ENCODE assay signal across 9 cellular contexts in the genomic region with DNA sequence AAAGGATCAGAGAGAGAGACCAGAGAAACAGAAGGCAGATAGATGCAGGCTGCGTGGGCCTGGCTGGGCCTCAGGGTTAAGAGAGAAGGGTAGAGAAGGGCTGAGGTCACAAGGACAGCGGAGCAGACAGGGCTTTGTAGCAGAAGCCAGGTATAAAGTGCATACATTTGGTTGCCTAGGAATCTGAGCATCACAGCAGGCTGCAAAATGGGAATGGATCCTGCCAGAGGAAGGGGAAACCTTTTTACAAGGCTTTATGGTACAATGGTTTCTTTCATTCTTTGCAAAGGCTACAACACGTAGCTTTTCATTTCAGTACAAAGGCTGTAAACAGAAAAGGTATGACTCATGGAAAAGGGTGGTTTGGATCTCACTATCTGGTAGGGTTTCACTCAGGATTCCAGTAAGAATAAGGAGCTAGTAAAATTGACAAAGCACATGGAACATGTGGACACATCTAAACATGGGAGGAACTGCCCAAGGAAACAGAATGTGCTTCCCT.
DNase-seq lines count a peak whose midpoint lies in the region; ATAC-seq and TF ChIP-seq lines count a peak whose summit lies in the region.
"Had no signal": no experiment of that assay in that cellular context is flagged by ENCODE, and none has a peak within 500 bp of the region (broad histone marks: within the 10 kb centered on the region; RNA-seq: fewer than 3 reads in every experiment).

No MANE protein-coding gene starts in this region.

- peak overlapping the region; percentile 1; the same call in 1 of the 2 replicates for H3K4ac ChIP-seq in IMR-90 (ENCODE audit: low read depth, low read length)
- no peak overlapping the region for H3K4ac ChIP-seq in mesendoderm (ENCODE audit: low read depth, low read length)

- H2AFZ ChIP-seq in IMR-90 (replicated peaks; ENCODE audit: low read length, poor library complexity), result no peak overlapping the region

- dilution Hi-C loops in IMR-90 (cut with HindIII; ENCODE audit: low sequenced_read_pairs, unreplicated experiment), result no loop called here

- POLR2A ChIA-PET in IMR-90 (lab: Charles Lee; ENCODE audit: unreplicated experiment), result no interaction called here

- 67% methylated on average over 1 of the region's 3 CpGs; no CpG with 5 or more reads in 1 of the 2 experiments for WGBS in IMR-90 (ENCODE audit: extremely low coverage in 2 of 2, insufficient read length in 1 of 2), 2 experiments
- WGBS in mesendoderm (ENCODE audit: extremely low coverage, insufficient coverage, low lambda C conversion rate), result no CpG with 5 or more reads among the region's 3 CpGs

- H3K4me3 ChIP-seq in IMR-90 (ENCODE audit: insufficient read depth, low read depth, low read length) (no peak overlapping the region), dorsolateral prefrontal cortex (no peak overlapping the region), mesendoderm (ENCODE audit: low read length) (no peak overlapping the region)

- H3K4me2 ChIP-seq in IMR-90 (ENCODE audit: low read depth, low read length) (no peak overlapping the region), mesendoderm (ENCODE audit: low read length) (no peak overlapping the region)

- H3K79me2 ChIP-seq in mesendoderm (ENCODE audit: control insufficient read depth, insufficient read depth, low read length), result no peaks in the 10 kb centered on the region

- H3K27me3 ChIP-seq in IMR-90 (ENCODE audit: control insufficient read depth, insufficient read depth, low read length), result no peaks in the 10 kb centered on the region
- no peaks in the 10 kb centered on the region for H3K27me3 ChIP-seq in dorsolateral prefrontal cortex
- no peaks in the 10 kb centered on the region for H3K27me3 ChIP-seq in mesendoderm (ENCODE audit: insufficient read depth, low read length, poor library complexity)

- H3K27ac ChIP-seq in IMR-90 (ENCODE audit: insufficient read depth, low read length) (no peak overlapping the region), dorsolateral prefrontal cortex (peak overlapping the region in 54 of 59 donors; percentile 10 to 84 (median 61)), mesendoderm (ENCODE audit: low read depth, low read length) (no peak overlapping the region)

- BruUV-seq in IMR-90 (replicated peaks; lab: Mats Ljungman, UMichigan), result no TSS peak

- H2BK15ac ChIP-seq in IMR-90 (ENCODE audit: low read depth, low read length), result no peak overlapping the region; the same call in 2 of the 3 replicates
- no peak overlapping the region for H2BK15ac ChIP-seq in mesendoderm (replicated peaks; ENCODE audit: low read depth)

- in situ Hi-C loops in IMR-90 (cut with MboI; ENCODE audit: low sequenced_read_pairs), result no loop called here

- no peak overlapping the region for H3K23ac ChIP-seq in IMR-90 (ENCODE audit: low read depth, low read length)
- no peak overlapping the region for H3K23ac ChIP-seq in mesendoderm (ENCODE audit: low read length)

- H3K9me1 ChIP-seq in IMR-90 (ENCODE audit: insufficient read depth, low read length), result 0 out of 2 replicates have a peak, but pooled peaks cover 3% of the 10 kb centered on the region

- H3K4me1 ChIP-seq in IMR-90 (ENCODE audit: control insufficient read depth, insufficient read depth, low read length) (peaks cover 3% of the 10 kb centered on the region; the same call in 1 of the 2 replicates), mesendoderm (ENCODE audit: control insufficient read depth, low read depth, low read length) (peaks cover 2% of the 10 kb centered on the region)

- H3K18ac ChIP-seq in IMR-90 (ENCODE audit: low read depth, low read length), result no peak overlapping the region
- no peak overlapping the region for H3K18ac ChIP-seq in mesendoderm (ENCODE audit: low read length)

- H2BK5ac ChIP-seq in IMR-90 (ENCODE audit: low read depth, low read length, poor library complexity, severe bottlenecking) (no peak overlapping the region), mesendoderm (ENCODE audit: low read length) (no peak overlapping the region)

- no peak for TF ChIP-seq CTCF in IMR-90 (conservative IDR thresholded peaks at IDR 0.05; ENCODE audit: low read depth, low read length)
- TF ChIP-seq CTCF in dorsolateral prefrontal cortex (IDR thresholded peaks at IDR 0.05 in 54 of 56, conservative IDR thresholded peaks at IDR 0.05 in 2 of 56; ENCODE audit: low read depth in 1 of 56, partially characterized antibody in 56 of 56), result no peak

- H3K9ac ChIP-seq in IMR-90 (ENCODE audit: low read depth, low read length) (no peak overlapping the region), mesendoderm (ENCODE audit: low read length) (no peak overlapping the region)

- 0 out of 2 replicates have a peak overlapping the region, but pooled peaks have one; percentile 27 for H3K14ac ChIP-seq in IMR-90 (replicated peaks; ENCODE audit: low read depth, low read length)

- TF ChIP-seq POLR2A in IMR-90 (IDR thresholded peaks at IDR 0.05; ENCODE audit: low read depth, low read length), result no peak

- no peak overlapping the region for H4K5ac ChIP-seq in IMR-90 (ENCODE audit: low read depth, low read length)
- no peak overlapping the region for H4K5ac ChIP-seq in mesendoderm (ENCODE audit: low read length)

- H3K79me1 ChIP-seq in IMR-90 (ENCODE audit: low read depth in 1 of 2, low read length in 2 of 2) (no peaks in the 10 kb centered on the region), mesendoderm (ENCODE audit: low read length) (no peaks in the 10 kb centered on the region)

- H3K56ac ChIP-seq in IMR-90 (ENCODE audit: extremely low read depth, insufficient read depth, low read length) (no peak overlapping the region), mesendoderm (ENCODE audit: low read length) (no peak overlapping the region)

- no peaks in the 10 kb centered on the region for H4K20me1 ChIP-seq in IMR-90 (ENCODE audit: insufficient read depth, low read length)

- no peaks in the 10 kb centered on the region for H3K9me3 ChIP-seq in IMR-90 (ENCODE audit: control insufficient read depth, insufficient read depth, low read length)

- peaks cover 8% of the 10 kb centered on the region for H3K36me3 ChIP-seq in IMR-90 (ENCODE audit: control insufficient read depth, insufficient read depth, low read length)
- H3K36me3 ChIP-seq in mesendoderm (ENCODE audit: control insufficient read depth, insufficient read depth, low read length), result no peaks in the 10 kb centered on the region

- no peak overlapping the region for H2AK5ac ChIP-seq in IMR-90 (ENCODE audit: low read depth, low read length)
- H2AK5ac ChIP-seq in mesendoderm (ENCODE audit: low read length), result no peak overlapping the region

- TF ChIP-seq RAD21 in IMR-90 (IDR thresholded peaks at IDR 0.05; ENCODE audit: low read length), result no peak

- ATAC-seq in IMR-90 (ENCODE audit: low read depth) (peak; percentile 74), HG02610 (IDR thresholded peaks at IDR 0.05; ENCODE audit: unreplicated experiment) (no peak), HG03460 (IDR thresholded peaks at IDR 0.05; ENCODE audit: unreplicated experiment) (no peak)

- intact Hi-C loops in IMR-90 (cut with micrococcal nuclease), result no loop called here
- intact Hi-C loops in dorsolateral prefrontal cortex (cut with DNase I), result loop anchor here in 1 of 2 donors (2.0 to 10.0 kb wide), 2 partner anchors 74 to 484 kb away; no protein-coding TSS in a partner anchor

- CTCF ChIA-PET in IMR-90 (lab: Yijun Ruan, JAX), result no interaction called here

- H4K91ac ChIP-seq in IMR-90 (ENCODE audit: insufficient read depth, low read depth, low read length), result 0 out of 2 replicates have a peak overlapping the region, but pooled peaks have one; percentile 2

- H2AK9ac ChIP-seq in IMR-90 (replicated peaks; ENCODE audit: low read depth, low read length, poor library complexity), result no peak overlapping the region

- H4K8ac ChIP-seq in IMR-90 (ENCODE audit: low read depth in 2 of 2, low read length in 2 of 2), result peak overlapping the region in 1 of 2 experiments; percentile 22; a peak in 1 of 4 replicates
- H4K8ac ChIP-seq in mesendoderm (ENCODE audit: low read depth, low read length), result no peak overlapping the region

- no peak overlapping the region for H2BK20ac ChIP-seq in IMR-90 (ENCODE audit: low read depth, low read length)

- DNase-seq in Daoy (ENCODE audit: low read depth), result peak; percentile 33
- peak; percentile 75 for DNase-seq in IMR-90
- DNase-seq in dorsolateral prefrontal cortex, result no peak
- DNase-seq in mesendoderm, result peak; percentile 63
- no peak for DNase-seq in ureter (ENCODE audit: low spot score)
- no peak for DNase-seq in amniotic stem cell (lab: John Stamatoyannopoulos, UW)
- DNase-seq: effector CD8-positive, alpha-beta T cell had no signal

- no peak overlapping the region for H2BK120ac ChIP-seq in IMR-90 (ENCODE audit: low read depth, low read length)
- H2BK120ac ChIP-seq in mesendoderm (ENCODE audit: low read depth, low read length), result no peak overlapping the region

TF ChIP-seq in IMR-90, 13 proteins besides CTCF, POLR2A, EP300 and RAD21:
- TF ChIP-seq BHLHE40 (IDR thresholded peaks at IDR 0.05; ENCODE audit: low read depth, low read length), result no peak
- peak; percentile 9; the same call in 1 of the 2 replicates for TF ChIP-seq FOS (IDR thresholded peaks at IDR 0.05; ENCODE audit: low read depth, low read length)

Comparison
In these comparisons a context has a peak if more than half of its experiments do, and no peak if none do; other contexts are left out.
1. DNase-seq: peak in Daoy (single experiment), IMR-90 (single experiment) and mesendoderm (single experiment); none in dorsolateral prefrontal cortex (0 of 10), ureter (single experiment) and amniotic stem cell (single experiment).
2. H3K27ac ChIP-seq: peak in dorsolateral prefrontal cortex (54 of 59); none in IMR-90 (single experiment) and mesendoderm (single experiment).